Comparison of ENCODE assay signal across 15 cellular contexts in the genomic region with DNA sequence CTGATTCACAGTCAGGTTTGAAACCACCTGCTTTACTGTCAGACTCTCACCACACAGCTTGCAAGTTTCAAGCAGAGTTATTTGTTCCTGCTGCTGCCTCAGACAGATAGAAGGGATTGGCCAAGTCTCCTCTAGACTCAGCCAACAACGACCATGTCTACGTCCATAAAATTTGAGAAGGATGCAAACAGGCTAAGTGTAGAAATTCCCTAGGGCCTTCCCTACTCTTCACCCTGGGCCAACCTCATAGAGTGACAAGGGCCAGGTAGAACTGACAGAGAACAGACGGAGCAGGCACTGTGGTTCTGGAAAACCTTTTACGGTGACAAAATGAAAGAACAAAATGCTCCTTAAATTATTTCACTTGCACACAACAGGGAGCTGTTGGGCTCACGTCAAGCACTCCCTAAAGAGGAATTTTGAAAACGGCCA. TPM values are rescaled to one million over a fixed set of nuclear protein-coding genes. Genes with fewer than 3 reads are reported as not detected.
DNase-seq lines count a peak whose midpoint lies in the region; ATAC-seq and TF ChIP-seq lines count a peak whose summit lies in the region.
"Had no signal": no experiment of that assay in that cellular context is flagged by ENCODE, and none has a peak within 500 bp of the region (broad histone marks: within the 10 kb centered on the region; RNA-seq: fewer than 3 reads in every experiment).

No MANE protein-coding gene starts in this region.

- H3K4me3 ChIP-seq in HUES6 (ENCODE audit: low read depth, low read length) (no peak overlapping the region), neural progenitor cell (no peak overlapping the region), stomach smooth muscle (ENCODE audit: low read length in 2 of 2) (peak overlapping the region; percentile 38 to 60)

- H3K27me3 ChIP-seq in HUES6 (ENCODE audit: control insufficient read depth, insufficient read depth, low read length) = no peaks in the 10 kb centered on the region
- H3K27me3 ChIP-seq in neural progenitor cell = no peaks in the 10 kb centered on the region
- no peaks in the 10 kb centered on the region for H3K27me3 ChIP-seq in stomach smooth muscle (ENCODE audit: control insufficient read depth in 1 of 2, insufficient read depth in 2 of 2, low read length in 2 of 2)

- H3K79me2 ChIP-seq in neural progenitor cell (ENCODE audit: low read depth) = no peaks in the 10 kb centered on the region

- H3K36me3 ChIP-seq in HUES6 (ENCODE audit: control insufficient read depth, insufficient read depth, low read length) (peaks cover 6% of the 10 kb centered on the region), neural progenitor cell (peaks cover 4% of the 10 kb centered on the region), stomach smooth muscle (ENCODE audit: control insufficient read depth in 2 of 2, insufficient read depth in 2 of 2, low read length in 2 of 2) (peaks cover 4% of the 10 kb centered on the region in 2 donors)

- peaks cover 17% of the 10 kb centered on the region for H3K4me1 Mint-ChIP-seq in neural progenitor cell
- H3K4me1 Mint-ChIP-seq in natural killer cell treated with Interleukin-12 subunit alpha and Interleukin-12 subunit beta and Interleukin-15 and Interleukin-18, amount 100 ng/mL, for 72 hours (ENCODE audit: low read depth in 2 of 2) = peaks cover 9 to 11% of the 10 kb centered on the region in 2 donors

- CTCF ChIA-PET in RWPE1 (lab: Yijun Ruan, JAX) = no interaction called here

- H3K36me3 Mint-ChIP-seq in neural progenitor cell = peaks cover 4% of the 10 kb centered on the region
- no peaks in the 10 kb centered on the region for H3K36me3 Mint-ChIP-seq in natural killer cell treated with Interleukin-12 subunit alpha and Interleukin-12 subunit beta and Interleukin-15 and Interleukin-18, amount 100 ng/mL, for 72 hours

- DNase-seq in cerebellar cortex (ENCODE audit: low spot score) (peak; percentile 42), neural progenitor cell (ENCODE audit: low spot score) (no peak), RWPE1 (ENCODE audit: low spot score) (no peak)
- DNase-seq in natural killer cell treated with Interleukin-12 subunit alpha and Interleukin-12 subunit beta and Interleukin-15 and Interleukin-18, amount 100 ng/mL, for 72 hours (ENCODE audit: low spot score) = no peak
- DNase-seq: ACHN; CD4-positive, CD25-positive, alpha-beta regulatory T cell; DMS79; HCEC 1CT; NCI-H1417; NCI-H2029 treated with DMSO at 0.1 percent for 48 hours; NCI-H524 treated with DMSO at 0.1 percent for 48 hours had no signal

- H3K27ac Mint-ChIP-seq in neural progenitor cell = peak overlapping the region; percentile 21
- no peak overlapping the region for H3K27ac Mint-ChIP-seq in natural killer cell treated with Interleukin-12 subunit alpha and Interleukin-12 subunit beta and Interleukin-15 and Interleukin-18, amount 100 ng/mL, for 72 hours
- H3K27ac Mint-ChIP-seq: CD4-positive, CD25-positive, alpha-beta regulatory T cell had no signal

- no peaks in the 10 kb centered on the region for H3K27me3 Mint-ChIP-seq in neural progenitor cell (ENCODE audit: insufficient read depth, low read depth)
- no peaks in the 10 kb centered on the region for H3K27me3 Mint-ChIP-seq in natural killer cell treated with Interleukin-12 subunit alpha and Interleukin-12 subunit beta and Interleukin-15 and Interleukin-18, amount 100 ng/mL, for 72 hours
- H3K27me3 Mint-ChIP-seq: CD4-positive, CD25-positive, alpha-beta regulatory T cell; IgD-negative memory B cell had no signal

- H3K4me3 Mint-ChIP-seq in neural progenitor cell = no peak overlapping the region
- no peak overlapping the region for H3K4me3 Mint-ChIP-seq in natural killer cell treated with Interleukin-12 subunit alpha and Interleukin-12 subunit beta and Interleukin-15 and Interleukin-18, amount 100 ng/mL, for 72 hours
- H3K4me3 Mint-ChIP-seq: CD4-positive, CD25-positive, alpha-beta regulatory T cell; IgD-negative memory B cell had no signal

- peaks cover 9% of the 10 kb centered on the region for H3K4me1 ChIP-seq in HUES6 (ENCODE audit: control insufficient read depth, insufficient read depth, low read length)
- H3K4me1 ChIP-seq in neural progenitor cell = no peaks in the 10 kb centered on the region
- H3K4me1 ChIP-seq in stomach smooth muscle (ENCODE audit: control insufficient read depth, insufficient read depth, low read length) = peaks cover 16% of the 10 kb centered on the region

- POLR2A ChIA-PET in RWPE1 (lab: Yijun Ruan, JAX; ENCODE audit: low non-redundant PET) = no interaction called here

- no peaks in the 10 kb centered on the region for H3K9me3 Mint-ChIP-seq in neural progenitor cell
- no peaks in the 10 kb centered on the region for H3K9me3 Mint-ChIP-seq in natural killer cell treated with Interleukin-12 subunit alpha and Interleukin-12 subunit beta and Interleukin-15 and Interleukin-18, amount 100 ng/mL, for 72 hours
- H3K9me3 Mint-ChIP-seq: IgD-negative memory B cell had no signal

- no peak overlapping the region for H3K9ac ChIP-seq in HUES6 (ENCODE audit: low read length)
- no peak overlapping the region for H3K9ac ChIP-seq in neural progenitor cell
- H3K9ac ChIP-seq in stomach smooth muscle (ENCODE audit: low read length in 2 of 2) = peak overlapping the region; percentile 43 to 62

- H3K9me3 ChIP-seq in HUES6 (ENCODE audit: control insufficient read depth, insufficient read depth, low read depth, low read length) = no peaks in the 10 kb centered on the region
- H3K9me3 ChIP-seq in neural progenitor cell (ENCODE audit: low read depth) = no peaks in the 10 kb centered on the region
- H3K9me3 ChIP-seq in stomach smooth muscle (ENCODE audit: control insufficient read depth in 2 of 2, low read length in 2 of 2) = no peaks in the 10 kb centered on the region

- H3K27ac ChIP-seq in HUES6 (ENCODE audit: low read depth, low read length) (0 out of 2 replicates have a peak overlapping the region, but pooled peaks have one; percentile 30), neural progenitor cell (no peak overlapping the region), stomach smooth muscle (ENCODE audit: low read length) (peak overlapping the region; percentile 88), RWPE1 (no peak overlapping the region)

- TF ChIP-seq CTCF in neural progenitor cell (IDR thresholded peaks at IDR 0.05) = no peak
- TF ChIP-seq CTCF in RWPE1 (conservative IDR thresholded peaks at IDR 0.05; ENCODE audit: low read depth) = no peak

- H4K20me1 ChIP-seq in neural progenitor cell (ENCODE audit: low read depth) = no peaks in the 10 kb centered on the region

- H2AFZ ChIP-seq in neural progenitor cell (replicated peaks) = no peak overlapping the region

- ATAC-seq in GM19023 (IDR thresholded peaks at IDR 0.05; ENCODE audit: unreplicated experiment) = no peak
- no peak for ATAC-seq in natural killer cell treated with Interleukin-12 subunit alpha and Interleukin-12 subunit beta and Interleukin-15 and Interleukin-18, amount 100 ng/mL, for 72 hours

- H3F3A ChIP-seq in neural progenitor cell (ENCODE audit: low read depth) = no peaks in the 10 kb centered on the region

- no peak overlapping the region for H3K4me2 ChIP-seq in neural progenitor cell

RNA-seq across cellular contexts. Expression of gene CLIP1, which starts 39.5 kb away (rescaled TPM):
- total RNA-seq in neural progenitor cell (ENCODE audit: low replicate concordance) = 38.3 and 50.8 TPM in 2 replicates
- 100 to 1,000 TPM in 1 of 2 donors, 10 to 100 TPM in 1; 75.4 to 108 TPM for total RNA-seq in natural killer cell treated with Interleukin-12 subunit alpha and Interleukin-12 subunit beta and Interleukin-15 and Interleukin-18, amount 100 ng/mL, for 72 hours

Comparison
In these comparisons a context has a peak if more than half of its experiments do, and no peak if none do; other contexts are left out.
1. H3K27ac ChIP-seq: peak in HUES6 (single experiment) and stomach smooth muscle (single experiment); none in neural progenitor cell (single experiment) and RWPE1 (single experiment).
2. H3K4me3 ChIP-seq: peak in stomach smooth muscle (2 of 2); none in HUES6 (single experiment) and neural progenitor cell (single experiment).
3. H3K9ac ChIP-seq: peak in stomach smooth muscle (2 of 2); none in HUES6 (single experiment) and neural progenitor cell (single experiment).